ENCODE assay signal across 9 cellular contexts in the genomic region with DNA sequence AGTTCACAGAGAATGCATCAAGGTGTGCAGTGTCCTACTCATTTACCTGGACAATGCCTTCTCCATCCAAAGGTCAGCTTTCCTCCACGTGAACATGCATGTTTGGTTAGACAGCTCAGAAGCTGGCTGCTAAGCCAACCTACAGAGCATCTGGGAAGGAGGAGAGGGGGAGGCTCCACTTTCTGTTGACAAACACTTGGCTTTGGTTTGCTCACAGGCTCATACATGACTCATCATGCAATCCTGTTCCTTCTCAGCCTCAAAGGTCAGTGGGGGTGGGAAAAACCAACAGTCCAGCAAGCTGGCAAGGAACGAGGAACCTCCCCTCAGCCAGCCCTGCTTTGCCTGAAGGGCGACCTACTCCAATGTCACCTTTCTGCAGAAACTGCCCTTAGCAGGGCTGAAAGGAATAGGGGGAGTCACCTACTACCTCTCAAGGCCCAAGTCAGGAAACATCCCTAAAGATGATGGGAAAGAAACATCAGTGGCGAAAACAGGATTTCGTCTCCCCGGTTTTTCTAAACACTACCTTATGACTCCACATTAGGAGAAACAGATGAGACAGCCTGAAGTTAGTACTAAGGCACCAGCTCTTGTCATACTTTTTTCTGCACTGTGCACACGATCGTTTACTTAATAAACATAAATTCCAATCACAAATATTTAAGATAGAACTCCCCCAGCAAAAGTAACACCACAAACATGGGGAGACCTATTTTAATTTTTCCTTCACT. TPM values are rescaled to one million over a fixed set of nuclear protein-coding genes. Genes with fewer than 3 reads are reported as not detected.
DNase-seq lines count a peak whose midpoint lies in the region; ATAC-seq and TF ChIP-seq lines count a peak whose summit lies in the region.
"Had no signal": no experiment of that assay in that cellular context is flagged by ENCODE, and none has a peak within 500 bp of the region (broad histone marks: within the 10 kb centered on the region; RNA-seq: fewer than 3 reads in every experiment).

No MANE protein-coding gene starts in this region.

- peaks cover 0 to 23% of the 10 kb centered on the region in 2 donors for H3K4me1 Mint-ChIP-seq in immature natural killer cell
- H3K4me1 Mint-ChIP-seq: B cell had no signal

- no peak for TF ChIP-seq CTCF in left ventricle myocardium inferior (IDR thresholded peaks at IDR 0.05; ENCODE audit: borderline replicate concordance)
- TF ChIP-seq CTCF in transverse colon (IDR thresholded peaks at IDR 0.05): no peak

- H3K27me3 ChIP-seq in left ventricle myocardium inferior (ENCODE audit: low read depth) (no peaks in the 10 kb centered on the region), transverse colon (no peaks in the 10 kb centered on the region)

- intact Hi-C loops in left ventricle myocardium inferior (cut with micrococcal nuclease) (no loop called here), transverse colon (cut with DNase I; ENCODE audit: low total_unique reads) (no loop called here)

- H3K9me3 Mint-ChIP-seq in immature natural killer cell: no peaks in the 10 kb centered on the region

- H3K4me3 Mint-ChIP-seq in immature natural killer cell: no peak overlapping the region
- H3K4me3 Mint-ChIP-seq: B cell had no signal

- TF ChIP-seq EP300 in transverse colon (IDR thresholded peaks at IDR 0.05; ENCODE audit: low read depth): no peak

- in situ Hi-C loops in transverse colon (cut with MboI; ENCODE audit: low pct_ligation_motif_present in 1 of 4, low pct_unique_long_range_greater_than_20kb in 1 of 4, low sequenced_read_pairs in 3 of 4): no loop called here

- TF ChIP-seq POLR2A in transverse colon (IDR thresholded peaks at IDR 0.05): no peak

- H3K4me1 ChIP-seq in left ventricle myocardium inferior: peaks cover 33% of the 10 kb centered on the region
- peaks cover 0 to 19% (median 9%) of the 10 kb centered on the region in 4 donors for H3K4me1 ChIP-seq in transverse colon

- 59 to 89% methylated on average over 5 to 8 of the region's 8 CpGs for WGBS in transverse colon (ENCODE audit: low coverage in 1 of 2), 2 donors

- ATAC-seq in SK-N-SH treated with all-trans-retinoic acid at 6 μM for 48 hours (peak; percentile 99), GM18873 (IDR thresholded peaks at IDR 0.05; ENCODE audit: low FRiP score, unreplicated experiment) (no peak)

- DNase-seq in DMS153 (lab: John Stamatoyannopoulos, UW) (peak; percentile 41), DMS153 treated with DMSO at 0.1 percent for 48 hours (lab: John Stamatoyannopoulos, UW; ENCODE audit: unreplicated experiment) (no peak), left ventricle myocardium inferior (peak; percentile 36), transverse colon (peak; percentile 74), immature natural killer cell (no peak)
- DNase-seq in stimulated activated CD4-positive, alpha-beta T cell treated with anti-CD3 and anti-CD28 coated beads, Interleukin-4, amount 100 ng/mL, for 4 hours: no peak

- H3K27ac ChIP-seq in left ventricle myocardium inferior (replicated peaks) (peak overlapping the region; percentile 70), transverse colon (peak overlapping the region; percentile 18 to 61 (median 52))

- H3K9me3 ChIP-seq in left ventricle myocardium inferior (replicated peaks) (no peaks in the 10 kb centered on the region), transverse colon (no peaks in the 10 kb centered on the region)

- H3K36me3 ChIP-seq in left ventricle myocardium inferior (peaks cover 28% of the 10 kb centered on the region), transverse colon (peaks cover 0 to 16% (median 2%) of the 10 kb centered on the region in 4 donors)

- peaks cover 13 to 20% (median 15%) of the 10 kb centered on the region in 3 donors for H3K36me3 Mint-ChIP-seq in immature natural killer cell

- peak overlapping the region in 1 of 6 donors; percentile 12 for H3K27ac Mint-ChIP-seq in immature natural killer cell
- H3K27ac Mint-ChIP-seq: B cell had no signal

- peaks cover 0 to 2% (median 0%) of the 10 kb centered on the region in 3 donors for H3K27me3 Mint-ChIP-seq in immature natural killer cell (ENCODE audit: low read depth in 3 of 3)
- H3K27me3 Mint-ChIP-seq: B cell had no signal

- no peak overlapping the region for H3K4me3 ChIP-seq in left ventricle myocardium inferior
- no peak overlapping the region for H3K4me3 ChIP-seq in transverse colon

TF ChIP-seq in SK-N-SH treated with all-trans-retinoic acid at 6 μM for 48 hours, 23 proteins besides CTCF, POLR2A, EP300 and RAD21:
- TF ChIP-seq, protein P1, sequence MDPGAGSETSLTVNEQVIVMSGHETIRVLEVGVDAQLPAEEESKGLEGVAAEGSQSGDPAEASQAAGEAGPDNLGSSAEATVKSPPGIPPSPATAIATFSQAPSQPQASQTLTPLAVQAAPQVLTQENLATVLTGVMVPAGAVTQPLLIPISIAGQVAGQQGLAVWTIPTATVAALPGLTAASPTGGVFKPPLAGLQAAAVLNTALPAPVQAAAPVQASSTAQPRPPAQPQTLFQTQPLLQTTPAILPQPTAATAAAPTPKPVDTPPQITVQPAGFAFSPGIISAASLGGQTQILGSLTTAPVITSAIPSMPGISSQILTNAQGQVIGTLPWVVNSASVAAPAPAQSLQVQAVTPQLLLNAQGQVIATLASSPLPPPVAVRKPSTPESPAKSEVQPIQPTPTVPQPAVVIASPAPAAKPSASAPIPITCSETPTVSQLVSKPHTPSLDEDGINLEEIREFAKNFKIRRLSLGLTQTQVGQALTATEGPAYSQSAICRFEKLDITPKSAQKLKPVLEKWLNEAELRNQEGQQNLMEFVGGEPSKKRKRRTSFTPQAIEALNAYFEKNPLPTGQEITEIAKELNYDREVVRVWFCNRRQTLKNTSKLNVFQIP (CRISPR knock-in tag; IDR thresholded peaks at IDR 0.05; ENCODE audit: borderline replicate concordance, low read depth): no peak
- no peak for TF ChIP-seq ZNF70 (CRISPR knock-in tag; IDR thresholded peaks at IDR 0.05)
- TF ChIP-seq ZNF8 (CRISPR knock-in tag; IDR thresholded peaks at IDR 0.05): no peak
- TF ChIP-seq ISL1 (CRISPR knock-in tag; IDR thresholded peaks at IDR 0.05): no peak
- TF ChIP-seq SNAI2 (CRISPR knock-in tag; IDR thresholded peaks at IDR 0.05): no peak
- TF ChIP-seq ZC3H10 (CRISPR knock-in tag; IDR thresholded peaks at IDR 0.05): no peak
- TF ChIP-seq PPARA (CRISPR knock-in tag; IDR thresholded peaks at IDR 0.05; ENCODE audit: borderline replicate concordance): no peak
- no peak for TF ChIP-seq ZFP3 (CRISPR knock-in tag; IDR thresholded peaks at IDR 0.05)
- no peak for TF ChIP-seq ZFP30 (CRISPR knock-in tag; IDR thresholded peaks at IDR 0.05)
- TF ChIP-seq CSDC2 (CRISPR knock-in tag; IDR thresholded peaks at IDR 0.05): no peak
- TF ChIP-seq ZNF565 (CRISPR knock-in tag; conservative IDR thresholded peaks at IDR 0.05; ENCODE audit: low read depth): no peak
- TF ChIP-seq RARB (CRISPR knock-in tag; IDR thresholded peaks at IDR 0.05): no peak
- TF ChIP-seq, protein P2, sequence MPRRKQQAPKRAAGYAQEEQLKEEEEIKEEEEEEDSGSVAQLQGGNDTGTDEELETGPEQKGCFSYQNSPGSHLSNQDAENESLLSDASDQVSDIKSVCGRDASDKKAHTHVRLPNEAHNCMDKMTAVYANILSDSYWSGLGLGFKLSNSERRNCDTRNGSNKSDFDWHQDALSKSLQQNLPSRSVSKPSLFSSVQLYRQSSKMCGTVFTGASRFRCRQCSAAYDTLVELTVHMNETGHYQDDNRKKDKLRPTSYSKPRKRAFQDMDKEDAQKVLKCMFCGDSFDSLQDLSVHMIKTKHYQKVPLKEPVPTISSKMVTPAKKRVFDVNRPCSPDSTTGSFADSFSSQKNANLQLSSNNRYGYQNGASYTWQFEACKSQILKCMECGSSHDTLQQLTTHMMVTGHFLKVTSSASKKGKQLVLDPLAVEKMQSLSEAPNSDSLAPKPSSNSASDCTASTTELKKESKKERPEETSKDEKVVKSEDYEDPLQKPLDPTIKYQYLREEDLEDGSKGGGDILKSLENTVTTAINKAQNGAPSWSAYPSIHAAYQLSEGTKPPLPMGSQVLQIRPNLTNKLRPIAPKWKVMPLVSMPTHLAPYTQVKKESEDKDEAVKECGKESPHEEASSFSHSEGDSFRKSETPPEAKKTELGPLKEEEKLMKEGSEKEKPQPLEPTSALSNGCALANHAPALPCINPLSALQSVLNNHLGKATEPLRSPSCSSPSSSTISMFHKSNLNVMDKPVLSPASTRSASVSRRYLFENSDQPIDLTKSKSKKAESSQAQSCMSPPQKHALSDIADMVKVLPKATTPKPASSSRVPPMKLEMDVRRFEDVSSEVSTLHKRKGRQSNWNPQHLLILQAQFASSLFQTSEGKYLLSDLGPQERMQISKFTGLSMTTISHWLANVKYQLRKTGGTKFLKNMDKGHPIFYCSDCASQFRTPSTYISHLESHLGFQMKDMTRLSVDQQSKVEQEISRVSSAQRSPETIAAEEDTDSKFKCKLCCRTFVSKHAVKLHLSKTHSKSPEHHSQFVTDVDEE (CRISPR knock-in tag; IDR thresholded peaks at IDR 0.05): no peak

RNA-seq across cellular contexts. Expression of a gene that starts 37.9 kb away (rescaled TPM):
- total RNA-seq in left ventricle myocardium inferior (22.2 TPM), transverse colon (100 to 1,000 TPM in 2 of 4 donors, 10 to 100 TPM in 1, 1 to 10 TPM in 1; 9.2 to 192 (median 107) TPM)
- polyA plus RNA-seq in immature natural killer cell: 1 to 10 TPM; 1.9 to 4.3 (median 3.5) TPM

Comparison
In these comparisons a context has a peak if more than half of its experiments do, and no peak if none do; other contexts are left out.
1. DNase-seq: peak in DMS153 (single experiment), left ventricle myocardium inferior (single experiment) and transverse colon (single experiment); none in DMS153 treated with DMSO at 0.1 percent for 48 hours (single experiment), immature natural killer cell (0 of 3) and stimulated activated CD4-positive, alpha-beta T cell treated with anti-CD3 and anti-CD28 coated beads, Interleukin-4, amount 100 ng/mL, for 4 hours (0 of 2).